ENCODE assay signal across 8 cellular contexts in genomic region chr2:142140434-142140845, GRCh38. TPM values are rescaled to one million over a fixed set of nuclear protein-coding genes. Genes with fewer than 3 reads are reported as not detected.
DNase-seq lines count a peak whose midpoint lies in the region; ATAC-seq and TF ChIP-seq lines count a peak whose summit lies in the region.

No MANE protein-coding gene starts in this region.

- peak; percentile 53 for ATAC-seq in HG03521 (IDR thresholded peaks at IDR 0.05; ENCODE audit: unreplicated experiment)
- no peak for ATAC-seq in upper lobe of left lung (ENCODE audit: low FRiP score in 2 of 2)
- ATAC-seq in omental fat pad (ENCODE audit: low FRiP score): no peak

- TF ChIP-seq CTCF in fibroblast of the aortic adventitia (IDR thresholded peaks at IDR 0.05; ENCODE audit: insufficient read depth, low read length): peak; percentile 48
- TF ChIP-seq CTCF in upper lobe of left lung (IDR thresholded peaks at IDR 0.05): peak in 4 of 6 experiments; percentile 17 to 33 (median 30)
- no peak for TF ChIP-seq CTCF in omental fat pad (IDR thresholded peaks at IDR 0.05)

- no peak for TF ChIP-seq POLR2A in upper lobe of left lung (IDR thresholded peaks at IDR 0.05)

- no peaks in the 10 kb centered on the region for H3K9me3 ChIP-seq in upper lobe of left lung

- no peaks in the 10 kb centered on the region for H3K27me3 ChIP-seq in upper lobe of left lung

- H3K4me1 ChIP-seq in upper lobe of left lung: no peaks in the 10 kb centered on the region

- DNase-seq in GM03348 (ENCODE audit: low spot score) (peak; percentile 15), RPMI8226 (peak; percentile 18), fibroblast of the aortic adventitia (ENCODE audit: low read depth) (peak; percentile 40), upper lobe of left lung (no peak), NCI-H146 (lab: John Stamatoyannopoulos, UW) (no peak), omental fat pad (ENCODE audit: low spot score) (no peak)
- no peak for DNase-seq in activated CD8-positive, alpha-beta memory T cell treated with anti-CD3 and anti-CD28 coated beads for 24 hours

- 6 to 7% methylated on average over 2 of the region's 2 CpGs for WGBS in upper lobe of left lung, 2 donors

- H3K36me3 ChIP-seq in upper lobe of left lung: no peaks in the 10 kb centered on the region

- H3K27ac ChIP-seq in upper lobe of left lung: no peak overlapping the region

- H3K4me3 ChIP-seq in fibroblast of the aortic adventitia (ENCODE audit: low read depth, low read length) (no peak overlapping the region), upper lobe of left lung (no peak overlapping the region)

- no peak for TF ChIP-seq EP300 in upper lobe of left lung (IDR thresholded peaks at IDR 0.05)

RNA-seq across cellular contexts. Expression of gene LRP1B, which starts 9.6 kb away (rescaled TPM):
- total RNA-seq in fibroblast of the aortic adventitia (ENCODE audit: low replicate concordance) (0.36 and 0.74 TPM in 2 replicates), upper lobe of left lung (under 1 TPM; under 0.01 to 0.46 (median 0.11) TPM), omental fat pad (10 to 100 TPM in 1 of 4 donors, 1 to 10 TPM in 3; 3.6 to 10.1 (median 6.1) TPM)

Comparison
In these comparisons a context has a peak if more than half of its experiments do, and no peak if none do; other contexts are left out.
1. DNase-seq: peak in GM03348 (single experiment), RPMI8226 (single experiment) and fibroblast of the aortic adventitia (single experiment); none in upper lobe of left lung (0 of 2), activated CD8-positive, alpha-beta memory T cell treated with anti-CD3 and anti-CD28 coated beads for 24 hours (single experiment), NCI-H146 (single experiment) and omental fat pad (single experiment).
2. CTCF ChIP-seq: peak in fibroblast of the aortic adventitia (single experiment) and upper lobe of left lung (4 of 6); none in omental fat pad (0 of 3).